In the genomic region with DNA sequence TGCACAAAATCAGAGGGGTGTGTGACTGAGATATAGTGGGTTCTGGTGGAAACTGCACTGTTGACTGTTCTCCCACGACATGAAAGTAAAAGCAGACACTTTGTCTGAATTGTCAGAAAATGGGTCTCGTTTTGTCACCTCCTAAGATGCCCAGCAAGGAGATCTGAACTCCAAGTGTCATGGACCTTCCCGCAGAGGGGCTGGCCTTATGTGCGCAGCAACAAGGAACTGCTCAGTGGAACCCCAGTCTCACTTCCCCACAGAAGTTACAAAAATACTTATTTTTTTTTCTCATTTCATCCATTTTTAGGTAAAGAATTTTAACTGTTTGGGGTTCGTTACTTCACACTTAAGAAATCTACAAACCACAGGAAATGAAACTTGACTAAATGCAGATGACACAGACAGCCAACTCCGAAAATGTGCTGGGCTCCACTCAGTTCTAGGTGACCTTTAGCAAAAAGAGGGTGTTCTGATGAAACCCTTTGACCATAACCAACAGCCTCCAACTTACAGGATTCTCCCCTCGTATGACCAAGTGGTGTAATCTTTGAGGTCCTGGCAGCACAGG, we compare ENCODE assay signal across 9 cellular contexts.
DNase-seq lines count a peak whose midpoint lies in the region; ATAC-seq and TF ChIP-seq lines count a peak whose summit lies in the region.
"Had no signal": no experiment of that assay in that cellular context is flagged by ENCODE, and none has a peak within 500 bp of the region (broad histone marks: within the 10 kb centered on the region; RNA-seq: fewer than 3 reads in every experiment).

No MANE protein-coding gene starts in this region.

- peaks cover 0 to 7% (median 1%) of the 10 kb centered on the region in 4 donors for H3K4me1 ChIP-seq in tibial artery

- H3K4me3 ChIP-seq in tibial artery (no peak overlapping the region), coronary artery (no peak overlapping the region)

- TF ChIP-seq CTCF in tibial artery (IDR thresholded peaks at IDR 0.05) = no peak
- no peak for TF ChIP-seq CTCF in coronary artery (IDR thresholded peaks at IDR 0.05)

- no peaks in the 10 kb centered on the region for H3K27me3 ChIP-seq in tibial artery

- no peaks in the 10 kb centered on the region for H3K36me3 ChIP-seq in tibial artery

- H3K27ac ChIP-seq in tibial artery (no peak overlapping the region), coronary artery (no peak overlapping the region)

- intact Hi-C loops in tibial artery (cut with DNase I; ENCODE audit: low total_unique reads) = no loop called here

- peak; percentile 74 for ATAC-seq in GM18499 (IDR thresholded peaks at IDR 0.05; ENCODE audit: insufficient read depth, unreplicated experiment)
- ATAC-seq: HCT116 had no signal

- peak; percentile 20 for DNase-seq in HCEC 1CT
- DNase-seq in MV-4-11 (lab: John Stamatoyannopoulos, UW) = peak; percentile 100
- peak; percentile 24 for DNase-seq in activated gamma-delta T cell treated with anti-CD3 and anti-CD28 coated beads, Interleukin-2, amount 50 U/mL, for 16 hours (ENCODE audit: low read depth)
- DNase-seq in stimulated activated CD8-positive, alpha-beta memory T cell treated with anti-CD3 and anti-CD28 coated beads, Interleukin-12 subunit alpha, Interleukin-12 subunit beta, amount 100 ng/mL, for 4 hours (ENCODE audit: low read depth) = peak; percentile 8
- no peak for DNase-seq in tibial artery
- DNase-seq in AG08395 (ENCODE audit: low spot score) = no peak
- no peak for DNase-seq in coronary artery (ENCODE audit: low spot score)

- no peaks in the 10 kb centered on the region for H3K9me3 ChIP-seq in tibial artery

Comparison
In these comparisons a context has a peak if more than half of its experiments do, and no peak if none do; other contexts are left out.
1. DNase-seq: peak in HCEC 1CT (single experiment), MV-4-11 (single experiment), activated gamma-delta T cell treated with anti-CD3 and anti-CD28 coated beads, Interleukin-2, amount 50 U/mL, for 16 hours (single experiment) and stimulated activated CD8-positive, alpha-beta memory T cell treated with anti-CD3 and anti-CD28 coated beads, Interleukin-12 subunit alpha, Interleukin-12 subunit beta, amount 100 ng/mL, for 4 hours (single experiment); none in tibial artery (0 of 2), AG08395 (single experiment) and coronary artery (single experiment).